Comparison of ENCODE assay signal across 24 cellular contexts in the genomic region with DNA sequence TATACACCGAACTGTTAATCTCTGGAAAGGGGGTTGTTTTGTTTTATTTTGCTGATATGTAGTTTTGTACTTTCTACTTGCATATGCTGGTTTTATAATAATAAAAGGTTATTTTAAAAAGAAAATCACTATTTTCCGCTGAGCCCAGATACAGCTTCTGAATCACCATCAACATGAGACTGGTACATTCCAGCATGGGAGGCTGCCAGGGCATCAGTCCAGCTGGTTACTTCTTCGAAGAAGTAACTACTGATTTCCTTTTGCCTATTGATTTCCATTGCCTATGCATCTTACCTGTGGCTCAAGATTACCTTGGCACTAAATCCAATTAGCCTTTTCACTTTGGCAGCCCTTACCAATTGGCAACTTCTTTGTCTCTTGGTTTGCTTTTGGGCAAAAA. TPM values are rescaled to one million over a fixed set of nuclear protein-coding genes. Genes with fewer than 3 reads are reported as not detected.
DNase-seq lines count a peak whose midpoint lies in the region; ATAC-seq and TF ChIP-seq lines count a peak whose summit lies in the region.
"Had no signal": no experiment of that assay in that cellular context is flagged by ENCODE, and none has a peak within 500 bp of the region (broad histone marks: within the 10 kb centered on the region; RNA-seq: fewer than 3 reads in every experiment).

No MANE protein-coding gene starts in this region.

- DNase-seq in AG10803 (ENCODE audit: low read depth) (peak; percentile 33), MG63 (peak; percentile 74), fibroblast of gingiva (ENCODE audit: low read depth) (peak; percentile 54), left lobe of liver (ENCODE audit: low spot score) (no peak), NCI-H526 (lab: John Stamatoyannopoulos, UW) (no peak)
- DNase-seq: C1 segment of cervical spinal cord; CD4-positive, alpha-beta memory T cell; COR-L47; DMS53; GOT3; HCEC 1CT; MV-4-11; NCI-H1105; NCI-H1436 treated with DMSO at 0.1 percent for 48 hours; NCI-H187 treated with DMSO at 0.1 percent for 48 hours; NCI-H2171 treated with DMSO at 0.1 percent for 48 hours; NCI-H345; NCI-H510A treated with DMSO at 0.1 percent for 48 hours; NCI-H774; PC-3; SJCRH30 had no signal

- ATAC-seq in left lobe of liver: peak; percentile 38
- no peak for ATAC-seq in HG03095 (IDR thresholded peaks at IDR 0.05; ENCODE audit: unreplicated experiment)
- no peak for ATAC-seq in GM21526 (IDR thresholded peaks at IDR 0.05; ENCODE audit: low FRiP score, unreplicated experiment)
- ATAC-seq: PC-3, SK-N-SH treated with all-trans-retinoic acid at 6 μM for 48 hours had no signal

- H3K27me3 ChIP-seq in MG63: no peaks in the 10 kb centered on the region
- H3K27me3 ChIP-seq: SJCRH30 had no signal

- no peak overlapping the region for H3K4me3 ChIP-seq in AG10803 (ENCODE audit: low read length)
- no peak overlapping the region for H3K4me3 ChIP-seq in MG63
- H3K4me3 ChIP-seq: SJCRH30 had no signal

- no peaks in the 10 kb centered on the region for H3K36me3 ChIP-seq in MG63
- H3K36me3 ChIP-seq: SJCRH30 had no signal

- TF ChIP-seq CTCF in AG10803 (conservative IDR thresholded peaks at IDR 0.05; ENCODE audit: low read length): no peak

- H3K9me3 ChIP-seq in MG63: no peaks in the 10 kb centered on the region

RNA-seq across cellular contexts. Expression of gene OSBPL8, which starts 11.7 kb away (rescaled TPM):
- 43.7 and 71.7 TPM in 2 replicates for total RNA-seq in MG63 (2014; rRNA removed; shearing (Covaris generic); ENCODE audit: low replicate concordance)
- total RNA-seq in left lobe of liver: 23.2 TPM

Comparison
In these comparisons a context has a peak if more than half of its experiments do, and no peak if none do; other contexts are left out.
1. DNase-seq: peak in AG10803 (single experiment), MG63 (single experiment) and fibroblast of gingiva (single experiment); none in left lobe of liver (single experiment) and NCI-H526 (0 of 2).